22 cellular contexts compared by ENCODE assay signal in the genomic region with DNA sequence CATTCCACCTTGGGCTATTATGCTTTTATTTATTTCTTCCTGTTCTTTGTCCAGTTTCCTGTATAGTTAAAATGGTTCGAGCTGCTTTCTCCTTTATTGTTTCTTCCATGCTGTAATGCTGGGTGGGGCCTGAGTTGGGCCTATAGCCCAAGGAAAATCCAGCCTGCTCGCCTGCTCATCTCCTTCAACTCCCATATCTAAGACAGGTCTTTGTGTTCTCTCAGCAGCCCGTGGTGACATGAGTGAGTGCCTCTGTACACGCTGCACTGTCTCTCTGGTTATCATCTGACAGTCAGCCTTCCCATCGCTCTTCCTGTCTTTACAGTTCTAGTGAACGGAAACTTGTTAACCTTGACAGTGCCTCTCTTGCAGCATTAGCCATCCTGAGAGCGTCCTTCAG.
A peak's percentile ranks its signal among the peaks of the same experiment; 100 is the strongest.
DNase-seq lines count a peak whose midpoint lies in the region; ATAC-seq, FAIRE-seq and TF ChIP-seq lines count a peak whose summit lies in the region.
"Had no signal": no experiment of that assay in that cellular context is flagged by ENCODE, and none has a peak within 500 bp of the region (broad histone marks: within the 10 kb centered on the region; RNA-seq: fewer than 3 reads in every experiment).

No MANE protein-coding gene starts in this region.

- H3K27me3 ChIP-seq in RWPE2 (ENCODE audit: insufficient read depth, poor library complexity, severe bottlenecking) (no peaks in the 10 kb centered on the region), heart left ventricle (no peaks in the 10 kb centered on the region), prostate gland (replicated peaks; ENCODE audit: insufficient read depth) (no peaks in the 10 kb centered on the region), small intestine (ENCODE audit: control insufficient read depth in 2 of 2, insufficient read depth in 2 of 2, low read length in 2 of 2) (no peaks in the 10 kb centered on the region)
- H3K27me3 ChIP-seq: vagina had no signal

- DNase-seq in Right ventricle myocardium superior, result no peak
- no peak for DNase-seq in cardiac septum (ENCODE audit: low spot score)
- no peak for DNase-seq in RWPE2 (ENCODE audit: low spot score)
- peak in 2 of 5 donors; percentile 29 to 48 for DNase-seq in heart left ventricle
- no peak for DNase-seq in type B pancreatic cell (ENCODE audit: extremely low spot score, unreplicated experiment)
- DNase-seq in NCI-H2196 (lab: John Stamatoyannopoulos, UW; ENCODE audit: unreplicated experiment), result no peak
- DNase-seq in prostate gland (ENCODE audit: low spot score), result no peak
- DNase-seq in small intestine, result no peak
- DNase-seq: activated CD4-positive, alpha-beta T cell treated with anti-CD3 and anti-CD28 coated beads for 36 hours; activated CD8-positive, alpha-beta memory T cell treated with anti-CD3 and anti-CD28 coated beads, Interleukin-2, amount 50 U/mL, for 48 hours; aorta; CD4-positive, alpha-beta memory T cell; DMS79; H7; left colon; NCI-H2081 treated with DMSO at 0.1 percent for 48 hours; NCI-H774; stimulated activated CD4-positive, alpha-beta T cell treated with anti-CD3 and anti-CD28 coated beads, Interleukin-2, amount 100 ng/mL, for 48 hours; T1000 had no signal

- H3K27ac ChIP-seq in RWPE2 (ENCODE audit: poor library complexity, severe bottlenecking) (peak overlapping the region; percentile 88), heart left ventricle (no peak overlapping the region), prostate gland (no peak overlapping the region), small intestine (ENCODE audit: low read depth in 1 of 2, low read length in 1 of 2) (no peak overlapping the region)
- H3K27ac ChIP-seq: HL-60, vagina had no signal

- H3K36me3 Mint-ChIP-seq in type B pancreatic cell, result no peaks in the 10 kb centered on the region
- H3K36me3 Mint-ChIP-seq: CD4-positive, alpha-beta memory T cell had no signal

- no peak for TF ChIP-seq CTCF in RWPE2 (IDR thresholded peaks at IDR 0.05; ENCODE audit: poor library complexity, severe bottlenecking)
- no peak for TF ChIP-seq CTCF in heart left ventricle (IDR thresholded peaks at IDR 0.05)
- TF ChIP-seq CTCF in type B pancreatic cell (conservative IDR thresholded peaks at IDR 0.05), result no peak
- TF ChIP-seq CTCF in prostate gland (IDR thresholded peaks at IDR 0.05), result no peak

- H3K9me3 ChIP-seq in RWPE2 (ENCODE audit: severe bottlenecking) (no peaks in the 10 kb centered on the region), heart left ventricle (no peaks in the 10 kb centered on the region), prostate gland (no peaks in the 10 kb centered on the region), small intestine (ENCODE audit: control insufficient read depth, low read depth) (no peaks in the 10 kb centered on the region)
- H3K9me3 ChIP-seq: vagina had no signal

- peak overlapping the region; percentile 30 for H3K4me3 Mint-ChIP-seq in type B pancreatic cell
- H3K4me3 Mint-ChIP-seq: activated CD4-positive, alpha-beta T cell treated with anti-CD3 and anti-CD28 coated beads for 36 hours; CD4-positive, alpha-beta memory T cell had no signal

- peak overlapping the region; percentile 77 for H3K27ac Mint-ChIP-seq in type B pancreatic cell
- H3K27ac Mint-ChIP-seq: activated CD4-positive, alpha-beta T cell treated with anti-CD3 and anti-CD28 coated beads for 36 hours; CD4-positive, alpha-beta memory T cell had no signal

- ATAC-seq in Right ventricle myocardium superior (ENCODE audit: poor library complexity) (peak; percentile 58), RWPE2 (ENCODE audit: low read depth) (peak; percentile 48; the same call in 2 of the 3 replicates), heart left ventricle (peak; percentile 42 to 95 (median 78))
- ATAC-seq: activated CD4-positive, alpha-beta T cell treated with anti-CD3 and anti-CD28 coated beads for 36 hours; left colon had no signal

- FAIRE-seq in small intestine (lab: Jason Lieb, UNC), result no peak
- FAIRE-seq: endometrium had no signal

- WGBS in heart left ventricle, 4 donors, result 31 to 38% (median 34%) methylated on average over 7 of the region's 7 CpGs
- 77% methylated on average over 7 of the region's 7 CpGs for WGBS in prostate gland
- 57 to 79% (median 58%) methylated on average over 7 of the region's 7 CpGs for WGBS in small intestine, 3 donors

- no peak for TF ChIP-seq POLR2A in heart left ventricle (IDR thresholded peaks at IDR 0.05)
- no peak for TF ChIP-seq POLR2A in prostate gland (IDR thresholded peaks at IDR 0.05)

- H3K9me3 Mint-ChIP-seq in type B pancreatic cell, result peaks cover 9% of the 10 kb centered on the region

- H3K27me3 Mint-ChIP-seq in type B pancreatic cell, result no peaks in the 10 kb centered on the region
- H3K27me3 Mint-ChIP-seq: CD4-positive, alpha-beta memory T cell had no signal

- H3K4me3 ChIP-seq in RWPE2 (ENCODE audit: severe bottlenecking) (no peak overlapping the region), heart left ventricle (no peak overlapping the region), prostate gland (no peak overlapping the region), small intestine (ENCODE audit: low read depth in 1 of 2, low read length in 2 of 2) (no peak overlapping the region)
- H3K4me3 ChIP-seq: vagina had no signal

- intact Hi-C loops in Right ventricle myocardium superior (cut with DNase I) (no loop called here), cardiac septum (cut with DNase I) (no loop called here), heart left ventricle (cut with DNase I) (no loop called here), prostate gland (cut with DNase I) (no loop called here)

- H3K4me1 Mint-ChIP-seq in type B pancreatic cell (ENCODE audit: unreplicated experiment), result peaks cover 23% of the 10 kb centered on the region
- H3K4me1 Mint-ChIP-seq: CD4-positive, alpha-beta memory T cell had no signal

- no peaks in the 10 kb centered on the region for H3K36me3 ChIP-seq in RWPE2 (ENCODE audit: low read depth)
- H3K36me3 ChIP-seq in heart left ventricle, result no peaks in the 10 kb centered on the region
- no peaks in the 10 kb centered on the region for H3K36me3 ChIP-seq in prostate gland
- H3K36me3 ChIP-seq in small intestine (ENCODE audit: control insufficient read depth in 2 of 2, insufficient read depth in 2 of 2, low read length in 2 of 2), result no peaks in the 10 kb centered on the region
- H3K36me3 ChIP-seq: vagina had no signal

- peaks cover 27% of the 10 kb centered on the region for H3K4me1 ChIP-seq in RWPE2 (ENCODE audit: insufficient read depth, poor library complexity, severe bottlenecking)
- H3K4me1 ChIP-seq in heart left ventricle, result peaks cover 0 to 7% (median 0%) of the 10 kb centered on the region in 12 donors
- H3K4me1 ChIP-seq in prostate gland (replicated peaks), result no peaks in the 10 kb centered on the region
- H3K4me1 ChIP-seq in small intestine (ENCODE audit: control insufficient read depth in 2 of 2, insufficient read depth in 1 of 2, low read depth in 1 of 2, low read length in 1 of 2), result no peaks in the 10 kb centered on the region
- H3K4me1 ChIP-seq: vagina had no signal
